Comparison of ENCODE assay signal across 8 cellular contexts in the genomic region with DNA sequence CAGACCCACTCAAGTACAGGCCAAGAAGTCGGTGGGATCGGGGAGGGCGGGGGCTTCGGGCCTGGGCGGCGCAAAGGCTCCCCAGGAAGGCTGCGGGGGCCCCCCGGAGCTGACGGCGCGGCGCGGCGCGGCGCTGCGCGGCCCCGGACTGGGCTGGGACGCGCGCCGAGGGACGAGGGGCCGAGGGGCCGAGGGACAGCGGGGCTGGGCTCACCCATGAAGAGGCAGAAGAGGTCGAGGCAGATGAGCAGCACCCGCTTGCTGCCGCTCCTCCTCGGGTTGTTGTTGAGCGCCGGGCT. TPM values are rescaled to one million over a fixed set of nuclear protein-coding genes. Genes with fewer than 3 reads are reported as not detected.
DNase-seq lines count a peak whose midpoint lies in the region; ATAC-seq and TF ChIP-seq lines count a peak whose summit lies in the region.

No MANE protein-coding gene starts in this region.

- TF ChIP-seq CTCF in GM13977 (IDR thresholded peaks at IDR 0.05; ENCODE audit: extremely low read depth, insufficient read depth, missing control alignments): no peak
- no peak for TF ChIP-seq CTCF in PC-9 (conservative IDR thresholded peaks at IDR 0.05)
- no peak for TF ChIP-seq CTCF in esophagus muscularis mucosa (IDR thresholded peaks at IDR 0.05)
- TF ChIP-seq CTCF in neural progenitor cell (IDR thresholded peaks at IDR 0.05): no peak

- CTCF ChIA-PET in PC-9 (lab: Charles Lee): no interaction called here

- H4K20me1 ChIP-seq in PC-9 (ENCODE audit: insufficient read depth): no peaks in the 10 kb centered on the region; the same call in 1 of the 2 replicates
- peaks cover 48% of the 10 kb centered on the region for H4K20me1 ChIP-seq in neural progenitor cell (ENCODE audit: low read depth)

- WGBS in esophagus muscularis mucosa: 0% methylated on average over 2 of the region's 33 CpGs

- DNase-seq in GM13977 (ENCODE audit: low spot score): peak; percentile 65
- no peak for DNase-seq in PC-9
- DNase-seq in esophagus muscularis mucosa (ENCODE audit: extremely low spot score): no peak
- DNase-seq in neural progenitor cell (ENCODE audit: low spot score): no peak
- DNase-seq in mucosa of gallbladder (ENCODE audit: low spot score): no peak
- DNase-seq in stimulated activated CD4-positive, alpha-beta T cell treated with anti-CD3 and anti-CD28 coated beads, Interleukin-2, amount 100 ng/mL, for 48 hours: no peak

- H2AFZ ChIP-seq in PC-9 (peak overlapping the region; percentile 96), neural progenitor cell (replicated peaks) (peak overlapping the region; percentile 70)

- H3F3A ChIP-seq in PC-9 (ENCODE audit: insufficient read depth, low read depth) (peaks cover 4% of the 10 kb centered on the region; the same call in 1 of the 2 replicates), neural progenitor cell (ENCODE audit: low read depth) (peaks cover 40% of the 10 kb centered on the region)

- H3K9me2 ChIP-seq in PC-9 (ENCODE audit: insufficient read depth): no peaks in the 10 kb centered on the region

- peak overlapping the region; percentile 97 for H3K27ac Mint-ChIP-seq in neural progenitor cell

- H3K79me2 ChIP-seq in PC-9 (ENCODE audit: low read depth): peaks cover 56% of the 10 kb centered on the region
- peaks cover 55% of the 10 kb centered on the region for H3K79me2 ChIP-seq in neural progenitor cell (ENCODE audit: low read depth)

- H3K27me3 Mint-ChIP-seq in neural progenitor cell (ENCODE audit: insufficient read depth, low read depth): no peaks in the 10 kb centered on the region

- POLR2A ChIA-PET in PC-9 (lab: Charles Lee; ENCODE audit: unreplicated experiment): interaction anchor here (0.6 to 0.8 kb wide), 3 partner anchors 180 to 458 kb away, joined by 3 to 7 read pairs (median 3); no protein-coding TSS in a partner anchor

- peaks cover 43% of the 10 kb centered on the region for H3K4me1 ChIP-seq in PC-9 (replicated peaks; ENCODE audit: insufficient read depth)
- H3K4me1 ChIP-seq in esophagus muscularis mucosa: peaks cover 12 to 50% (median 43%) of the 10 kb centered on the region in 4 donors
- peaks cover 35% of the 10 kb centered on the region for H3K4me1 ChIP-seq in neural progenitor cell

- no peaks in the 10 kb centered on the region for H3K9me3 Mint-ChIP-seq in neural progenitor cell

- no peaks in the 10 kb centered on the region for H3K27me3 ChIP-seq in PC-9 (ENCODE audit: insufficient read depth, low read depth)
- no peaks in the 10 kb centered on the region for H3K27me3 ChIP-seq in esophagus muscularis mucosa
- no peaks in the 10 kb centered on the region for H3K27me3 ChIP-seq in neural progenitor cell

- peak overlapping the region; percentile 80 for H3K4me2 ChIP-seq in PC-9
- H3K4me2 ChIP-seq in neural progenitor cell: peak overlapping the region; percentile 96

- H3K4me1 Mint-ChIP-seq in neural progenitor cell: peaks cover 45% of the 10 kb centered on the region

- in situ Hi-C loops in GM13977 (cut with MboI; ENCODE audit: low pct_unique_long_range_greater_than_20kb, low sequenced_read_pairs, unreplicated experiment): loop anchor here (25.0 kb wide), 3 partner anchors 891 to 1291 kb away; no protein-coding TSS in a partner anchor

- no TSS peak for BruUV-seq in PC-9 (replicated peaks; lab: Mats Ljungman, UMichigan)

- H3K27ac ChIP-seq in PC-9: peak overlapping the region; percentile 57
- peak overlapping the region; percentile 90 to 95 (median 92) for H3K27ac ChIP-seq in esophagus muscularis mucosa (replicated peaks in 1 of 4)
- peak overlapping the region; percentile 92 for H3K27ac ChIP-seq in neural progenitor cell

- no peak for TF ChIP-seq POLR2A in esophagus muscularis mucosa (IDR thresholded peaks at IDR 0.05; ENCODE audit: low read depth)

- H3K36me3 ChIP-seq in PC-9 (ENCODE audit: low read depth) (no peaks in the 10 kb centered on the region), esophagus muscularis mucosa (no peaks in the 10 kb centered on the region), neural progenitor cell (no peaks in the 10 kb centered on the region)

- no peak for TF ChIP-seq EP300 in esophagus muscularis mucosa (IDR thresholded peaks at IDR 0.05)

- H3K4me3 ChIP-seq in PC-9 (peak overlapping the region; percentile 87), esophagus muscularis mucosa (peak overlapping the region; percentile 58 to 94 (median 84)), neural progenitor cell (peak overlapping the region; percentile 96)

- ATAC-seq in GM18870 (IDR thresholded peaks at IDR 0.05; ENCODE audit: unreplicated experiment) (no peak), HG02571 (IDR thresholded peaks at IDR 0.05; ENCODE audit: unreplicated experiment) (no peak)

- intact Hi-C loops in PC-9 (cut with micrococcal nuclease; ENCODE audit: unreplicated experiment) (loop anchor here (2.0 to 10.0 kb wide), 10 partner anchors 130 to 1101 kb away; no protein-coding TSS in a partner anchor), esophagus muscularis mucosa (cut with DNase I) (loop anchor here (5.0 to 10.0 kb wide), 3 partner anchors 104 to 601 kb away; no protein-coding TSS in a partner anchor)

- H3K36me3 Mint-ChIP-seq in neural progenitor cell: peaks cover 2% of the 10 kb centered on the region

- peak overlapping the region; percentile 68 for H3K9ac ChIP-seq in neural progenitor cell

- peak overlapping the region; percentile 99 for H3K4me3 Mint-ChIP-seq in neural progenitor cell

- H3K9me3 ChIP-seq in PC-9 (ENCODE audit: insufficient read depth, low read depth) (no peaks in the 10 kb centered on the region), esophagus muscularis mucosa (no peaks in the 10 kb centered on the region), neural progenitor cell (ENCODE audit: low read depth) (no peaks in the 10 kb centered on the region)

RNA-seq across cellular contexts. Expression of a gene that starts 0.8 kb away (rescaled TPM):
- total RNA-seq in PC-9 (2021) (16.5 and 22.4 TPM in 2 replicates), esophagus muscularis mucosa (100 to 1,000 TPM; 138 to 244 (median 181) TPM), neural progenitor cell (ENCODE audit: low replicate concordance) (28.5 and 32.8 TPM in 2 replicates), mucosa of gallbladder (68.2 TPM)
